In genomic region chr2:156192468-156192867, GRCh38 we compare ENCODE assay signal across 2 cellular contexts.
TF ChIP-seq lines count a peak whose summit lies in the region.

No MANE protein-coding gene starts in this region.

TF ChIP-seq in IMR-90, 13 proteins besides CTCF, POLR2A, EP300 and RAD21:
- TF ChIP-seq SMC3 (IDR thresholded peaks at IDR 0.05; ENCODE audit: low read depth, low read length) (peak; percentile 20), NFE2L2 (IDR thresholded peaks at IDR 0.05; ENCODE audit: low read depth, low read length) (no peak), BHLHE40 (IDR thresholded peaks at IDR 0.05; ENCODE audit: low read depth, low read length) (no peak), CHD1 (IDR thresholded peaks at IDR 0.05; ENCODE audit: low read depth, low read length) (no peak)

TF ChIP-seq in H1, 55 proteins besides CTCF, POLR2A, EP300 and RAD21 (continued from another document):
- TF ChIP-seq SIN3A (conservative IDR thresholded peaks at IDR 0.05 in 1 of 2, IDR thresholded peaks at IDR 0.05 in 1 of 2; ENCODE audit: low read depth in 1 of 2, low read length in 2 of 2) (no peak), KDM5A (IDR thresholded peaks at IDR 0.05; ENCODE audit: low read length) (no peak), BRCA1 (IDR thresholded peaks at IDR 0.05; ENCODE audit: low read depth, low read length) (no peak), SAP30 (IDR thresholded peaks at IDR 0.05; ENCODE audit: insufficient read depth, insufficient replicate concordance, low read length) (no peak), ASH2L (IDR thresholded peaks at IDR 0.05; ENCODE audit: low read length) (no peak), SUZ12 (IDR thresholded peaks at IDR 0.05; ENCODE audit: low read length) (no peak), RBBP5 (IDR thresholded peaks at IDR 0.05; ENCODE audit: borderline replicate concordance, low read depth, low read length) (no peak)
